ENCODE assay signal across 8 cellular contexts in genomic region chr1:170967042-170967910, GRCh38. TPM values are rescaled to one million over a fixed set of nuclear protein-coding genes. Genes with fewer than 3 reads are reported as not detected.
DNase-seq lines count a peak whose midpoint lies in the region; ATAC-seq and TF ChIP-seq lines count a peak whose summit lies in the region.

No MANE protein-coding gene starts in this region.

- H3K4me2 ChIP-seq in neural cell (ENCODE audit: low read length): no peak overlapping the region

- ATAC-seq in GM18505 (IDR thresholded peaks at IDR 0.05; ENCODE audit: unreplicated experiment): peak; percentile 56
- peak; percentile 74 for ATAC-seq in HG03354 (IDR thresholded peaks at IDR 0.05; ENCODE audit: poor library complexity, severe bottlenecking, unreplicated experiment)
- ATAC-seq in esophagus mucosa: peak; percentile 66
- ATAC-seq in GM21717 (IDR thresholded peaks at IDR 0.05; ENCODE audit: unreplicated experiment): no peak

- no peaks in the 10 kb centered on the region for H3K79me2 ChIP-seq in neural cell (replicated peaks; ENCODE audit: insufficient read depth, low read length)

- H3K9ac ChIP-seq in neural cell (ENCODE audit: low read length): no peak overlapping the region

- no peak for TF ChIP-seq POLR2A in GM18505 (IDR thresholded peaks at IDR 0.05; ENCODE audit: borderline replicate concordance, extremely low read depth, insufficient read depth, insufficient read length)

- TF ChIP-seq RAD21 in neural cell (conservative IDR thresholded peaks at IDR 0.05): peak; percentile 69

- H3K9me2 ChIP-seq in neural cell (ENCODE audit: insufficient read depth, low read length): no peaks in the 10 kb centered on the region

- TF ChIP-seq CTCF in neural cell (IDR thresholded peaks at IDR 0.05; ENCODE audit: poor library complexity, severe bottlenecking): peak; percentile 74

- no peak overlapping the region for H3K27ac ChIP-seq in neural cell (ENCODE audit: low read length)

- no peaks in the 10 kb centered on the region for H3K9me3 ChIP-seq in neural cell (ENCODE audit: low read length)

- H3K4me3 ChIP-seq in neural cell (ENCODE audit: low read length): no peak overlapping the region

- no peaks in the 10 kb centered on the region for H3K36me3 ChIP-seq in neural cell (ENCODE audit: insufficient read depth, low read length)

- DNase-seq in AML-193 (lab: John Stamatoyannopoulos, UW): peak; percentile 14 to 25
- peak; percentile 71 for DNase-seq in OCI-M1 (lab: John Stamatoyannopoulos, UW)
- no peak for DNase-seq in activated CD4-positive, alpha-beta T cell treated with anti-CD3 and anti-CD28 coated beads for 4 hours

- H3K27me3 ChIP-seq in neural cell (ENCODE audit: insufficient read depth, low read depth, low read length): no peaks in the 10 kb centered on the region

- no peak overlapping the region for H2AFZ ChIP-seq in neural cell (ENCODE audit: low read depth, low read length)

- no peaks in the 10 kb centered on the region for H3F3A ChIP-seq in neural cell (ENCODE audit: insufficient read depth, low read length, poor library complexity, severe bottlenecking)

- TF ChIP-seq EP300 in neural cell (conservative IDR thresholded peaks at IDR 0.05; ENCODE audit: poor library complexity, severe bottlenecking): no peak

- H4K20me1 ChIP-seq in neural cell (ENCODE audit: insufficient read depth): no peaks in the 10 kb centered on the region

TF ChIP-seq in neural cell, 6 proteins besides CTCF, POLR2A, EP300 and RAD21:
- no peak for TF ChIP-seq REST (IDR thresholded peaks at IDR 0.05; ENCODE audit: borderline replicate concordance)
- peak; percentile 77 for TF ChIP-seq SMC3 (conservative IDR thresholded peaks at IDR 0.05; ENCODE audit: poor library complexity)

RNA-seq across cellular contexts. Expression of gene MROH9, which starts 31.9 kb away (rescaled TPM):
- total RNA-seq in esophagus mucosa: not detected
- polyA plus RNA-seq in neural cell: not detected in 2 replicates
- polyA minus RNA-seq in neural cell: not detected in 2 replicates

Comparison
In these comparisons a context has a peak if more than half of its experiments do, and no peak if none do; other contexts are left out.
1. DNase-seq: peak in AML-193 (2 of 2) and OCI-M1 (single experiment); none in activated CD4-positive, alpha-beta T cell treated with anti-CD3 and anti-CD28 coated beads for 4 hours (0 of 2).